In genomic region chr11:86069408-86070086, GRCh38 we compare ENCODE assay signal across 1 cellular context.
TF ChIP-seq lines count a peak whose summit lies in the region.

No MANE protein-coding gene starts in this region.

TF ChIP-seq in GM12878, 131 proteins besides CTCF, POLR2A, EP300 and RAD21 (continued from another document):
- TF ChIP-seq MYB (IDR thresholded peaks at IDR 0.05; ENCODE audit: borderline replicate concordance, low read depth, low read length) (no peak; the same call in 1 of the 2 replicates), TCF3 (IDR thresholded peaks at IDR 0.05; ENCODE audit: borderline replicate concordance, insufficient read depth, low read depth, low read length) (peak; percentile 94), PBX3 (IDR thresholded peaks at IDR 0.05; ENCODE audit: insufficient replicate concordance, low read depth, low read length) (no peak), E2F4 (IDR thresholded peaks at IDR 0.05; ENCODE audit: low read depth, low read length) (no peak; the same call in 1 of the 2 replicates)
- TF ChIP-seq, protein P1, sequence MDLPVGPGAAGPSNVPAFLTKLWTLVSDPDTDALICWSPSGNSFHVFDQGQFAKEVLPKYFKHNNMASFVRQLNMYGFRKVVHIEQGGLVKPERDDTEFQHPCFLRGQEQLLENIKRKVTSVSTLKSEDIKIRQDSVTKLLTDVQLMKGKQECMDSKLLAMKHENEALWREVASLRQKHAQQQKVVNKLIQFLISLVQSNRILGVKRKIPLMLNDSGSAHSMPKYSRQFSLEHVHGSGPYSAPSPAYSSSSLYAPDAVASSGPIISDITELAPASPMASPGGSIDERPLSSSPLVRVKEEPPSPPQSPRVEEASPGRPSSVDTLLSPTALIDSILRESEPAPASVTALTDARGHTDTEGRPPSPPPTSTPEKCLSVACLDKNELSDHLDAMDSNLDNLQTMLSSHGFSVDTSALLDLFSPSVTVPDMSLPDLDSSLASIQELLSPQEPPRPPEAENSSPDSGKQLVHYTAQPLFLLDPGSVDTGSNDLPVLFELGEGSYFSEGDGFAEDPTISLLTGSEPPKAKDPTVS (IDR thresholded peaks at IDR 0.05; ENCODE audit: low read depth, low read length), result no peak
